9 cellular contexts compared by ENCODE assay signal in genomic region chr6:32436995-32437836, GRCh38. TPM values are rescaled to one million over a fixed set of nuclear protein-coding genes. Genes with fewer than 3 reads are reported as not detected.
DNase-seq lines count a peak whose midpoint lies in the region; ATAC-seq and TF ChIP-seq lines count a peak whose summit lies in the region.
"Had no signal": no experiment of that assay in that cellular context is flagged by ENCODE, and none has a peak within 500 bp of the region (broad histone marks: within the 10 kb centered on the region; RNA-seq: fewer than 3 reads in every experiment).

No MANE protein-coding gene starts in this region.

- no peaks in the 10 kb centered on the region for H4K20me1 ChIP-seq in neural progenitor cell (ENCODE audit: low read depth)

- no peaks in the 10 kb centered on the region for H3K9me3 ChIP-seq in neural progenitor cell (ENCODE audit: low read depth)
- H3K9me3 ChIP-seq: psoas muscle had no signal

- no peaks in the 10 kb centered on the region for H3F3A ChIP-seq in neural progenitor cell (ENCODE audit: low read depth)

- no peaks in the 10 kb centered on the region for H3K36me3 ChIP-seq in neural progenitor cell

- H3K4me2 ChIP-seq in neural progenitor cell, result no peak overlapping the region

- intact Hi-C loops in CD14-positive monocyte (cut with micrococcal nuclease), result no loop called here

- peak; percentile 61 for DNase-seq in CD14-positive monocyte (ENCODE audit: low spot score)
- DNase-seq in epithelial cell of esophagus (ENCODE audit: low read depth), result peak; percentile 20
- no peak for DNase-seq in stimulated activated naive CD8-positive, alpha-beta T cell treated with anti-CD3 and anti-CD28 coated beads, Interleukin-15, Interleukin-2, amounts not matched to agents 100 U/mL and 50 U/mL, for 24 hours
- DNase-seq in islet precursor cell, result no peak
- no peak for DNase-seq in neural progenitor cell (ENCODE audit: low spot score)
- no peak for DNase-seq in COR-L47 (lab: John Stamatoyannopoulos, UW)
- DNase-seq: psoas muscle had no signal

- H3K79me2 ChIP-seq in neural progenitor cell (ENCODE audit: low read depth), result no peaks in the 10 kb centered on the region

- no peak overlapping the region for H3K9ac ChIP-seq in neural progenitor cell

- no peaks in the 10 kb centered on the region for H3K4me1 ChIP-seq in neural progenitor cell
- H3K4me1 ChIP-seq: psoas muscle had no signal

- TF ChIP-seq CTCF in CD14-positive monocyte (IDR thresholded peaks at IDR 0.05), result no peak
- TF ChIP-seq CTCF in epithelial cell of esophagus (IDR thresholded peaks at IDR 0.05; ENCODE audit: insufficient read depth, low read depth, low read length, missing control alignments), result no peak
- TF ChIP-seq CTCF in neural progenitor cell (IDR thresholded peaks at IDR 0.05), result no peak

- H3K27me3 ChIP-seq in neural progenitor cell, result no peaks in the 10 kb centered on the region

- H3K4me3 ChIP-seq in epithelial cell of esophagus (ENCODE audit: low read length) (no peak overlapping the region), neural progenitor cell (no peak overlapping the region)
- H3K4me3 ChIP-seq: psoas muscle had no signal

- peak overlapping the region; percentile 98 to 100 (median 99) for H3K27ac Mint-ChIP-seq in CD14-positive monocyte
- no peak overlapping the region for H3K27ac Mint-ChIP-seq in neural progenitor cell

- peaks cover 28 to 32% of the 10 kb centered on the region in 2 donors for H3K36me3 Mint-ChIP-seq in CD14-positive monocyte
- no peaks in the 10 kb centered on the region for H3K36me3 Mint-ChIP-seq in neural progenitor cell

- H3K27me3 Mint-ChIP-seq in CD14-positive monocyte (ENCODE audit: low read depth in 3 of 3), result peaks cover 0 to 6% (median 2%) of the 10 kb centered on the region in 3 donors
- H3K27me3 Mint-ChIP-seq in neural progenitor cell (ENCODE audit: insufficient read depth, low read depth), result no peaks in the 10 kb centered on the region

- H2AFZ ChIP-seq in neural progenitor cell (replicated peaks), result no peak overlapping the region

- ATAC-seq in GM21367 (IDR thresholded peaks at IDR 0.05; ENCODE audit: unreplicated experiment) (peak; percentile 59), HG03575 (IDR thresholded peaks at IDR 0.05; ENCODE audit: extremely low read depth, insufficient number of reproducible peaks, low FRiP score, unreplicated experiment) (peak; percentile 54)
- peak; percentile 76 for ATAC-seq in stimulated activated naive CD8-positive, alpha-beta T cell treated with anti-CD3 and anti-CD28 coated beads, Interleukin-15, Interleukin-2, amounts not matched to agents 100 U/mL and 50 U/mL, for 24 hours

- peaks cover 50% of the 10 kb centered on the region for H3K4me1 Mint-ChIP-seq in CD14-positive monocyte
- no peaks in the 10 kb centered on the region for H3K4me1 Mint-ChIP-seq in neural progenitor cell

- H3K9me3 Mint-ChIP-seq in CD14-positive monocyte, result peaks cover 0 to 7% (median 2%) of the 10 kb centered on the region in 7 donors
- H3K9me3 Mint-ChIP-seq in neural progenitor cell, result no peaks in the 10 kb centered on the region

- H3K4me3 Mint-ChIP-seq in CD14-positive monocyte, result no peak overlapping the region
- no peak overlapping the region for H3K4me3 Mint-ChIP-seq in neural progenitor cell

- no peak overlapping the region for H3K27ac ChIP-seq in neural progenitor cell
- H3K27ac ChIP-seq: psoas muscle had no signal

RNA-seq across cellular contexts. Expression of gene HLA-DRA, which starts 2.5 kb away (rescaled TPM):
- 1,000 to 10,000 TPM; 4,194 to 5,181 TPM for polyA plus RNA-seq in CD14-positive monocyte
- total RNA-seq in neural progenitor cell (ENCODE audit: low replicate concordance), result 1.8 and 2.3 TPM in 2 replicates

RNA-seq across cellular contexts. Expression of gene BTNL2, which starts 30.2 kb away (rescaled TPM):
- polyA plus RNA-seq in CD14-positive monocyte, result not detected
- not detected in 2 replicates for total RNA-seq in neural progenitor cell (ENCODE audit: low replicate concordance)
- total RNA-seq: psoas muscle had no signal
- polyA plus RNA-seq: psoas muscle had no signal

Comparison
In these comparisons a context has a peak if more than half of its experiments do, and no peak if none do; other contexts are left out.
1. DNase-seq: peak in CD14-positive monocyte (single experiment) and epithelial cell of esophagus (single experiment); none in stimulated activated naive CD8-positive, alpha-beta T cell treated with anti-CD3 and anti-CD28 coated beads, Interleukin-15, Interleukin-2, amounts not matched to agents 100 U/mL and 50 U/mL, for 24 hours (single experiment), islet precursor cell (single experiment), neural progenitor cell (single experiment) and COR-L47 (single experiment).
2. Peak in every context shown above with its lines, with median percentiles within 50 percentile points of each other: ATAC-seq.